36 cellular contexts compared by ENCODE assay signal in genomic region chr7:155536451-155536850, GRCh38. TPM values are rescaled to one million over a fixed set of nuclear protein-coding genes. Genes with fewer than 3 reads are reported as not detected.
"Had no signal": no experiment of that assay in that cellular context is flagged by ENCODE, and none has a peak within 500 bp of the region (broad histone marks: within the 10 kb centered on the region; RNA-seq: fewer than 3 reads in every experiment).

No MANE protein-coding gene starts in this region.

- H3K9me3 ChIP-seq: esophagus squamous epithelium had no signal

- H3K4me3 ChIP-seq: esophagus squamous epithelium, gastroesophageal sphincter had no signal

- H3K27ac ChIP-seq: brain microvascular endothelial cell, epithelial cell of prostate, esophagus squamous epithelium, gastroesophageal sphincter, WERI-Rb-1 had no signal

- DNase-seq: activated B cell treated with CpG ODN at 0.5 μM for 24 hours; activated CD4-positive, alpha-beta T cell treated with anti-CD3 and anti-CD28 coated beads for 48 hours; activated CD4-positive, alpha-beta T cell treated with anti-CD3 and anti-CD28 coated beads, Interleukin-2, amount 50 U/mL, for 1 hour; activated CD4-positive, alpha-beta T cell treated with anti-CD3 and anti-CD28 coated beads, Interleukin-2, amount 50 U/mL, for 48 hours; activated CD8-positive, alpha-beta memory T cell treated with anti-CD3 and anti-CD28 coated beads for 24 hours; activated CD8-positive, alpha-beta T cell treated with anti-CD3 and anti-CD28 coated beads for 36 hours; activated effector memory CD4-positive, alpha-beta T cell treated with Interleukin-2 at 50 U/mL for 16 hours; activated gamma-delta T cell treated with Interleukin-2 at 50 U/mL for 16 hours; activated naive CD4-positive, alpha-beta T cell treated with anti-CD3 and anti-CD28 coated beads, Interleukin-2, amount 50 U/mL, for 16 hours; activated naive CD4-positive, alpha-beta T cell treated with Interleukin-2 at 50 U/mL for 16 hours; activated T-cell treated with anti-CD3 and anti-CD28 coated beads, Interleukin-2, amount 50 U/mL, for 4 hours; amniotic stem cell; anterior cingulate cortex; brain microvascular endothelial cell; cortex of kidney; dermis blood vessel endothelial cell; effector CD4-positive, alpha-beta T cell; esophagus squamous epithelium; foreskin melanocyte; T-cell; T1000; WERI-Rb-1 had no signal

- H3K36me3 ChIP-seq: brain microvascular endothelial cell, esophagus squamous epithelium, gastroesophageal sphincter, WERI-Rb-1 had no signal

- FAIRE-seq: astrocyte, bronchial epithelial cell, colon, endometrium, endothelial cell of umbilical vein had no signal

RNA-seq across cellular contexts. Expression of gene CNPY1, which starts 9.9 kb away (rescaled TPM):
- total RNA-seq: activated B cell treated with CpG ODN at 0.5 μM for 24 hours; activated CD8-positive, alpha-beta T cell treated with anti-CD3 and anti-CD28 coated beads for 36 hours; activated T-cell treated with anti-CD3 and anti-CD28 coated beads, Interleukin-2, amount 50 U/mL, for 4 hours; activated T-helper 17 cell treated with anti-CD3 and anti-CD28 coated beads, Interleukin-2, amount 50 U/mL, for 72 hours; astrocyte; bronchial epithelial cell; cardiac septum; dermis blood vessel endothelial cell; endothelial cell of umbilical vein; esophagus squamous epithelium; fibroblast of lung; fibroblast of villous mesenchyme; gastroesophageal sphincter; glomerular endothelial cell; T-cell had no signal
- polyA plus RNA-seq: adipose tissue, endothelial cell of umbilical vein, esophagus, fibroblast of lung had no signal
